ENCODE assay signal across 1 cellular context in the genomic region with DNA sequence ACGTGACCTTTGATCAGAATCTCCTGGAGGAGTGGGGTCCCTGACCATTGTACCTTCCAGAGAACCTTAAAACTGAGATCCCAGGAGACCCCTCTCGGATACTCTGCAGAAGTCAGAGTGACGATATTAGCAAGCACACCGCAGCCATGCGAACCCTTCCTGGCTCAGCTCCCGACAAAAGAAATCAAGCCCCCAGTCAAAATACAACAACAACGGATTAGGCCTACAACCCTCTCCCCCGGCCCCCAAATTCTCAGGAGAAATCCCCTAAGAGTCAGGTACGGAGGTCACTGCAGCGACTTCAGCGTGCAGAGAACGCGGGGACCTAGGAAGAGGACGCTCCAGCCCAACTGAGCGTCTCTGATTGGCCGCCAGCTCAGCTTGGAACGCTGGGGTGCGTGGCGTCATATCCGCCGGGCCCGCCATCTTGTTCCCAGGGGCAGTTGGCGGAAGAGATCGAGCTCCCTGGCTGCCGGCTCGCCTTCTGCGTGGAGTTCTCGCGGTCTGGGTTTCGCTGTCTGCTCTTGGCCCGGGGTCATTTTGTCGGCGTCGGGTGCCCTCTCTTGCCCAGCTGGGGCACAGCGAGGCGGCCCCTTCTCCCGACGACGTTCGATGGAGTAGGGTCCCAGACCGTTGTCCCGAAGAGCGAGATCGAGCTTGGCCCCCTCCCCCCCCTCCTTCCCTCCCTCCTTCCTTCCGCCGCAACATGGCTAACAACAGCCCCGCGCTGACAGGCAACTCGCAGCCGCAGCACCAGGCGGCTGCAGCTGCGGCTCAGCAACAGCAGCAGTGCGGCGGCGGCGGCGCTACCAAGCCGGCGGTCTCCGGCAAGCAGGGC.
A peak's percentile ranks its signal among the peaks of the same experiment; 100 is the strongest.
TF ChIP-seq lines count a peak whose summit lies in the region.

A gene with protein sequence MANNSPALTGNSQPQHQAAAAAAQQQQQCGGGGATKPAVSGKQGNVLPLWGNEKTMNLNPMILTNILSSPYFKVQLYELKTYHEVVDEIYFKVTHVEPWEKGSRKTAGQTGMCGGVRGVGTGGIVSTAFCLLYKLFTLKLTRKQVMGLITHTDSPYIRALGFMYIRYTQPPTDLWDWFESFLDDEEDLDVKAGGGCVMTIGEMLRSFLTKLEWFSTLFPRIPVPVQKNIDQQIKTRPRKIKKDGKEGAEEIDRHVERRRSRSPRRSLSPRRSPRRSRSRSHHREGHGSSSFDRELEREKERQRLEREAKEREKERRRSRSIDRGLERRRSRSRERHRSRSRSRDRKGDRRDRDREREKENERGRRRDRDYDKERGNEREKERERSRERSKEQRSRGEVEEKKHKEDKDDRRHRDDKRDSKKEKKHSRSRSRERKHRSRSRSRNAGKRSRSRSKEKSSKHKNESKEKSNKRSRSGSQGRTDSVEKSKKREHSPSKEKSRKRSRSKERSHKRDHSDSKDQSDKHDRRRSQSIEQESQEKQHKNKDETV (plus strand): TSS at position 425 of the 838 bp plus-strand sequence. CDS start 282 bp downstream, at position 707.

TF ChIP-seq in HepG2, 621 proteins besides CTCF, POLR2A, EP300 and RAD21 (continued from another document and continues in another):
- peak; percentile 39; the same call in 1 of the 2 replicates for TF ChIP-seq MXD4 (CRISPR knock-in tag; IDR thresholded peaks at IDR 0.05)
- TF ChIP-seq, protein P1, sequence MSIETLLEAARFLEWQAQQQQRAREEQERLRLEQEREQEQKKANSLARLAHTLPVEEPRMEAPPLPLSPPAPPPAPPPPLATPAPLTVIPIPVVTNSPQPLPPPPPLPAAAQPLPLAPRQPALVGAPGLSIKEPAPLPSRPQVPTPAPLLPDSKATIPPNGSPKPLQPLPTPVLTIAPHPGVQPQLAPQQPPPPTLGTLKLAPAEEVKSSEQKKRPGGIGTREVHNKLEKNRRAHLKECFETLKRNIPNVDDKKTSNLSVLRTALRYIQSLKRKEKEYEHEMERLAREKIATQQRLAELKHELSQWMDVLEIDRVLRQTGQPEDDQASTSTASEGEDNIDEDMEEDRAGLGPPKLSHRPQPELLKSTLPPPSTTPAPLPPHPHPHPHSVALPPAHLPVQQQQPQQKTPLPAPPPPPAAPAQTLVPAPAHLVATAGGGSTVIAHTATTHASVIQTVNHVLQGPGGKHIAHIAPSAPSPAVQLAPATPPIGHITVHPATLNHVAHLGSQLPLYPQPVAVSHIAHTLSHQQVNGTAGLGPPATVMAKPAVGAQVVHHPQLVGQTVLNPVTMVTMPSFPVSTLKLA (IDR thresholded peaks at IDR 0.05): no peak
- no peak for TF ChIP-seq ZNF33B (CRISPR knock-in tag; IDR thresholded peaks at IDR 0.05)
- peak; percentile 93; the same call in 1 of the 2 replicates for TF ChIP-seq ZNF510 (CRISPR knock-in tag; IDR thresholded peaks at IDR 0.05; ENCODE audit: low read depth)
- TF ChIP-seq, protein P2, sequence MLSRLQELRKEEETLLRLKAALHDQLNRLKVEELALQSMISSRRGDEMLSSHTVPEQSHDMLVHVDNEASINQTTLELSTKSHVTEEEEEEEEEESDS (CRISPR knock-in tag; IDR thresholded peaks at IDR 0.05; ENCODE audit: borderline replicate concordance): no peak
- TF ChIP-seq, protein P3, sequence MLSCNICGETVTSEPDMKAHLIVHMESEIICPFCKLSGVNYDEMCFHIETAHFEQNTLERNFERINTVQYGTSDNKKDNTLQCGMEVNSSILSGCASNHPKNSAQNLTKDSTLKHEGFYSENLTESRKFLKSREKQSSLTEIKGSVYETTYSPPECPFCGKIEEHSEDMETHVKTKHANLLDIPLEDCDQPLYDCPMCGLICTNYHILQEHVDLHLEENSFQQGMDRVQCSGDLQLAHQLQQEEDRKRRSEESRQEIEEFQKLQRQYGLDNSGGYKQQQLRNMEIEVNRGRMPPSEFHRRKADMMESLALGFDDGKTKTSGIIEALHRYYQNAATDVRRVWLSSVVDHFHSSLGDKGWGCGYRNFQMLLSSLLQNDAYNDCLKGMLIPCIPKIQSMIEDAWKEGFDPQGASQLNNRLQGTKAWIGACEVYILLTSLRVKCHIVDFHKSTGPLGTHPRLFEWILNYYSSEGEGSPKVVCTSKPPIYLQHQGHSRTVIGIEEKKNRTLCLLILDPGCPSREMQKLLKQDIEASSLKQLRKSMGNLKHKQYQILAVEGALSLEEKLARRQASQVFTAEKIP (CRISPR knock-in tag; IDR thresholded peaks at IDR 0.05; ENCODE audit: borderline replicate concordance): no peak
- TF ChIP-seq ZNF570 (CRISPR knock-in tag; IDR thresholded peaks at IDR 0.05; ENCODE audit: borderline replicate concordance): peak; percentile 67; the same call in 1 of the 2 replicates
- TF ChIP-seq ZNF556 (CRISPR knock-in tag; IDR thresholded peaks at IDR 0.05; ENCODE audit: borderline replicate concordance): 0 out of 2 replicates have a peak, but pooled peaks have one; percentile 26
- no peak for TF ChIP-seq CENPX (CRISPR knock-in tag; IDR thresholded peaks at IDR 0.05)
- TF ChIP-seq SATB2 (CRISPR knock-in tag; IDR thresholded peaks at IDR 0.05): no peak
- peak; percentile 43; the same call in 1 of the 2 replicates for TF ChIP-seq EED (CRISPR knock-in tag; IDR thresholded peaks at IDR 0.05)
- TF ChIP-seq, protein P4, sequence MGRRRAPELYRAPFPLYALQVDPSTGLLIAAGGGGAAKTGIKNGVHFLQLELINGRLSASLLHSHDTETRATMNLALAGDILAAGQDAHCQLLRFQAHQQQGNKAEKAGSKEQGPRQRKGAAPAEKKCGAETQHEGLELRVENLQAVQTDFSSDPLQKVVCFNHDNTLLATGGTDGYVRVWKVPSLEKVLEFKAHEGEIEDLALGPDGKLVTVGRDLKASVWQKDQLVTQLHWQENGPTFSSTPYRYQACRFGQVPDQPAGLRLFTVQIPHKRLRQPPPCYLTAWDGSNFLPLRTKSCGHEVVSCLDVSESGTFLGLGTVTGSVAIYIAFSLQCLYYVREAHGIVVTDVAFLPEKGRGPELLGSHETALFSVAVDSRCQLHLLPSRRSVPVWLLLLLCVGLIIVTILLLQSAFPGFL (CRISPR knock-in tag; IDR thresholded peaks at IDR 0.05): no peak
- no peak for TF ChIP-seq ZNF496 (CRISPR knock-in tag; IDR thresholded peaks at IDR 0.05; ENCODE audit: insufficient replicate concordance)
- TF ChIP-seq, protein P5, sequence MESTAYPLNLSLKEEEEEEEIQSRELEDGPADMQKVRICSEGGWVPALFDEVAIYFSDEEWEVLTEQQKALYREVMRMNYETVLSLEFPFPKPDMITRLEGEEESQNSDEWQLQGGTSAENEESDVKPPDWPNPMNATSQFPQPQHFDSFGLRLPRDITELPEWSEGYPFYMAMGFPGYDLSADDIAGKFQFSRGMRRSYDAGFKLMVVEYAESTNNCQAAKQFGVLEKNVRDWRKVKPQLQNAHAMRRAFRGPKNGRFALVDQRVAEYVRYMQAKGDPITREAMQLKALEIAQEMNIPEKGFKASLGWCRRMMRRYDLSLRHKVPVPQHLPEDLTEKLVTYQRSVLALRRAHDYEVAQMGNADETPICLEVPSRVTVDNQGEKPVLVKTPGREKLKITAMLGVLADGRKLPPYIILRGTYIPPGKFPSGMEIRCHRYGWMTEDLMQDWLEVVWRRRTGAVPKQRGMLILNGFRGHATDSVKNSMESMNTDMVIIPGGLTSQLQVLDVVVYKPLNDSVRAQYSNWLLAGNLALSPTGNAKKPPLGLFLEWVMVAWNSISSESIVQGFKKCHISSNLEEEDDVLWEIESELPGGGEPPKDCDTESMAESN (CRISPR knock-in tag; conservative IDR thresholded peaks at IDR 0.05): peak; percentile 42; the same call in 1 of the 2 replicates
- 0 out of 2 replicates have a peak, but pooled peaks have one; percentile 54 for TF ChIP-seq ZNF253 (CRISPR knock-in tag; IDR thresholded peaks at IDR 0.05; ENCODE audit: borderline replicate concordance)
- peak; percentile 69; the same call in 1 of the 2 replicates for TF ChIP-seq SNAPC2 (CRISPR knock-in tag; IDR thresholded peaks at IDR 0.05)
- TF ChIP-seq, protein P6, sequence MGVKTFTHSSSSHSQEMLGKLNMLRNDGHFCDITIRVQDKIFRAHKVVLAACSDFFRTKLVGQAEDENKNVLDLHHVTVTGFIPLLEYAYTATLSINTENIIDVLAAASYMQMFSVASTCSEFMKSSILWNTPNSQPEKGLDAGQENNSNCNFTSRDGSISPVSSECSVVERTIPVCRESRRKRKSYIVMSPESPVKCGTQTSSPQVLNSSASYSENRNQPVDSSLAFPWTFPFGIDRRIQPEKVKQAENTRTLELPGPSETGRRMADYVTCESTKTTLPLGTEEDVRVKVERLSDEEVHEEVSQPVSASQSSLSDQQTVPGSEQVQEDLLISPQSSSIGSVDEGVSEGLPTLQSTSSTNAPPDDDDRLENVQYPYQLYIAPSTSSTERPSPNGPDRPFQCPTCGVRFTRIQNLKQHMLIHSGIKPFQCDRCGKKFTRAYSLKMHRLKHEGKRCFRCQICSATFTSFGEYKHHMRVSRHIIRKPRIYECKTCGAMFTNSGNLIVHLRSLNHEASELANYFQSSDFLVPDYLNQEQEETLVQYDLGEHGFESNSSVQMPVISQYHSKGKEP (CRISPR knock-in tag; IDR thresholded peaks at IDR 0.05): no peak
- TF ChIP-seq, protein P7, sequence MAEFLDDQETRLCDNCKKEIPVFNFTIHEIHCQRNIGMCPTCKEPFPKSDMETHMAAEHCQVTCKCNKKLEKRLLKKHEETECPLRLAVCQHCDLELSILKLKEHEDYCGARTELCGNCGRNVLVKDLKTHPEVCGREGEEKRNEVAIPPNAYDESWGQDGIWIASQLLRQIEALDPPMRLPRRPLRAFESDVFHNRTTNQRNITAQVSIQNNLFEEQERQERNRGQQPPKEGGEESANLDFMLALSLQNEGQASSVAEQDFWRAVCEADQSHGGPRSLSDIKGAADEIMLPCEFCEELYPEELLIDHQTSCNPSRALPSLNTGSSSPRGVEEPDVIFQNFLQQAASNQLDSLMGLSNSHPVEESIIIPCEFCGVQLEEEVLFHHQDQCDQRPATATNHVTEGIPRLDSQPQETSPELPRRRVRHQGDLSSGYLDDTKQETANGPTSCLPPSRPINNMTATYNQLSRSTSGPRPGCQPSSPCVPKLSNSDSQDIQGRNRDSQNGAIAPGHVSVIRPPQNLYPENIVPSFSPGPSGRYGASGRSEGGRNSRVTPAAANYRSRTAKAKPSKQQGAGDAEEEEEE (CRISPR knock-in tag; IDR thresholded peaks at IDR 0.05; ENCODE audit: borderline replicate concordance): no peak
- peak; percentile 48; the same call in 1 of the 2 replicates for TF ChIP-seq ZNF225 (CRISPR knock-in tag; IDR thresholded peaks at IDR 0.05)
- TF ChIP-seq ATF7-NPFF (CRISPR knock-in tag; IDR thresholded peaks at IDR 0.05; ENCODE audit: low read depth): peak; percentile 75; the same call in 1 of the 2 replicates
- no peak for TF ChIP-seq FOXO1 (CRISPR knock-in tag; IDR thresholded peaks at IDR 0.05)
- TF ChIP-seq GABPB1 (CRISPR knock-in tag; IDR thresholded peaks at IDR 0.05): peak; percentile 99
- no peak for TF ChIP-seq PRMT3 (CRISPR knock-in tag; IDR thresholded peaks at IDR 0.05; ENCODE audit: borderline replicate concordance, low read depth)
- no peak for TF ChIP-seq MEIS1 (CRISPR knock-in tag; IDR thresholded peaks at IDR 0.05; ENCODE audit: borderline replicate concordance)
- TF ChIP-seq CREM (IDR thresholded peaks at IDR 0.05): peak; percentile 96
- TF ChIP-seq CREM (CRISPR knock-in tag; IDR thresholded peaks at IDR 0.05): no peak
- TF ChIP-seq ZBTB38 (CRISPR knock-in tag; IDR thresholded peaks at IDR 0.05): peak; percentile 36; the same call in 1 of the 2 replicates
- no peak for TF ChIP-seq JARID2 (CRISPR knock-in tag; IDR thresholded peaks at IDR 0.05; ENCODE audit: insufficient replicate concordance)
- TF ChIP-seq, protein P8, sequence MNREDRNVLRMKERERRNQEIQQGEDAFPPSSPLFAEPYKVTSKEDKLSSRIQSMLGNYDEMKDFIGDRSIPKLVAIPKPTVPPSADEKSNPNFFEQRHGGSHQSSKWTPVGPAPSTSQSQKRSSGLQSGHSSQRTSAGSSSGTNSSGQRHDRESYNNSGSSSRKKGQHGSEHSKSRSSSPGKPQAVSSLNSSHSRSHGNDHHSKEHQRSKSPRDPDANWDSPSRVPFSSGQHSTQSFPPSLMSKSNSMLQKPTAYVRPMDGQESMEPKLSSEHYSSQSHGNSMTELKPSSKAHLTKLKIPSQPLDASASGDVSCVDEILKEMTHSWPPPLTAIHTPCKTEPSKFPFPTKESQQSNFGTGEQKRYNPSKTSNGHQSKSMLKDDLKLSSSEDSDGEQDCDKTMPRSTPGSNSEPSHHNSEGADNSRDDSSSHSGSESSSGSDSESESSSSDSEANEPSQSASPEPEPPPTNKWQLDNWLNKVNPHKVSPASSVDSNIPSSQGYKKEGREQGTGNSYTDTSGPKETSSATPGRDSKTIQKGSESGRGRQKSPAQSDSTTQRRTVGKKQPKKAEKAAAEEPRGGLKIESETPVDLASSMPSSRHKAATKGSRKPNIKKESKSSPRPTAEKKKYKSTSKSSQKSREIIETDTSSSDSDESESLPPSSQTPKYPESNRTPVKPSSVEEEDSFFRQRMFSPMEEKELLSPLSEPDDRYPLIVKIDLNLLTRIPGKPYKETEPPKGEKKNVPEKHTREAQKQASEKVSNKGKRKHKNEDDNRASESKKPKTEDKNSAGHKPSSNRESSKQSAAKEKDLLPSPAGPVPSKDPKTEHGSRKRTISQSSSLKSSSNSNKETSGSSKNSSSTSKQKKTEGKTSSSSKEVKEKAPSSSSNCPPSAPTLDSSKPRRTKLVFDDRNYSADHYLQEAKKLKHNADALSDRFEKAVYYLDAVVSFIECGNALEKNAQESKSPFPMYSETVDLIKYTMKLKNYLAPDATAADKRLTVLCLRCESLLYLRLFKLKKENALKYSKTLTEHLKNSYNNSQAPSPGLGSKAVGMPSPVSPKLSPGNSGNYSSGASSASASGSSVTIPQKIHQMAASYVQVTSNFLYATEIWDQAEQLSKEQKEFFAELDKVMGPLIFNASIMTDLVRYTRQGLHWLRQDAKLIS (CRISPR knock-in tag; IDR thresholded peaks at IDR 0.05): no peak
- no peak for TF ChIP-seq HNF4G (IDR thresholded peaks at IDR 0.05; ENCODE audit: borderline replicate concordance, low read depth, low read length)
- peak; percentile 48; the same call in 1 of the 2 replicates for TF ChIP-seq HNF4G (CRISPR knock-in tag; IDR thresholded peaks at IDR 0.05; ENCODE audit: borderline replicate concordance, low read depth)
- TF ChIP-seq SP2 (CRISPR knock-in tag; IDR thresholded peaks at IDR 0.05): peak; percentile 83
- no peak for TF ChIP-seq MAFK (conservative IDR thresholded peaks at IDR 0.05 in 1 of 2, IDR thresholded peaks at IDR 0.05 in 1 of 2; ENCODE audit: low read length in 2 of 2)
- no peak for TF ChIP-seq ZNF773 (CRISPR knock-in tag; IDR thresholded peaks at IDR 0.05; ENCODE audit: borderline replicate concordance)
- no peak for TF ChIP-seq HDAC6 (IDR thresholded peaks at IDR 0.05; ENCODE audit: low read depth, low read length)
- peak; percentile 77; the same call in 1 of the 2 replicates for TF ChIP-seq NRL (CRISPR knock-in tag; IDR thresholded peaks at IDR 0.05; ENCODE audit: borderline replicate concordance)
- no peak for TF ChIP-seq ARID2 (CRISPR knock-in tag; IDR thresholded peaks at IDR 0.05; ENCODE audit: borderline replicate concordance)
- TF ChIP-seq, protein P9, sequence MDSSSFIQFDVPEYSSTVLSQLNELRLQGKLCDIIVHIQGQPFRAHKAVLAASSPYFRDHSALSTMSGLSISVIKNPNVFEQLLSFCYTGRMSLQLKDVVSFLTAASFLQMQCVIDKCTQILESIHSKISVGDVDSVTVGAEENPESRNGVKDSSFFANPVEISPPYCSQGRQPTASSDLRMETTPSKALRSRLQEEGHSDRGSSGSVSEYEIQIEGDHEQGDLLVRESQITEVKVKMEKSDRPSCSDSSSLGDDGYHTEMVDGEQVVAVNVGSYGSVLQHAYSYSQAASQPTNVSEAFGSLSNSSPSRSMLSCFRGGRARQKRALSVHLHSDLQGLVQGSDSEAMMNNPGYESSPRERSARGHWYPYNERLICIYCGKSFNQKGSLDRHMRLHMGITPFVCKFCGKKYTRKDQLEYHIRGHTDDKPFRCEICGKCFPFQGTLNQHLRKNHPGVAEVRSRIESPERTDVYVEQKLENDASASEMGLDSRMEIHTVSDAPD (CRISPR knock-in tag; IDR thresholded peaks at IDR 0.05): 0 out of 2 replicates have a peak, but pooled peaks have one; percentile 19
